23 cellular contexts compared by ENCODE assay signal in genomic region chr2:192005214-192005613, GRCh38.
"Had no signal": no experiment of that assay in that cellular context is flagged by ENCODE, and none has a peak within 500 bp of the region (broad histone marks: within the 10 kb centered on the region; RNA-seq: fewer than 3 reads in every experiment).

No MANE protein-coding gene starts in this region.

- H2AFZ ChIP-seq: parathyroid adenoma had no signal

- H3K9me3 ChIP-seq: adrenal gland, ascending aorta, gastrocnemius medialis, left ventricle myocardium inferior, thoracic aorta, upper lobe of left lung had no signal

- H3K27ac Mint-ChIP-seq: activated naive CD8-positive, alpha-beta T cell; activated T-helper 2 cell treated with anti-CD3 and anti-CD28 coated beads, Interferon-gamma antibody, Interleukin-2, Interleukin-4, amounts not matched to agents 10 μg/mL and 5 μg/mL and 100 μg/mL, durations not matched to agents 14 hours and 24 hours and 36 hours; natural killer cell treated with Interleukin-12 subunit alpha and Interleukin-12 subunit beta and Interleukin-15 and Interleukin-18, amount 100 ng/mL, for 72 hours had no signal

- H3K9ac ChIP-seq: parathyroid adenoma had no signal

- H3K36me3 Mint-ChIP-seq: activated naive CD8-positive, alpha-beta T cell; natural killer cell treated with Interleukin-12 subunit alpha and Interleukin-12 subunit beta and Interleukin-15 and Interleukin-18, amount 100 ng/mL, for 72 hours had no signal

- ATAC-seq: activated T-cell treated with anti-CD3 and anti-CD28 coated beads, Interleukin-2, amount 50 U/mL, for 4 hours; esophagus mucosa; gastrocnemius medialis; natural killer cell treated with Interleukin-12 subunit alpha and Interleukin-12 subunit beta and Interleukin-15 and Interleukin-18, amount 100 ng/mL, for 72 hours; right cardiac atrium; WTC11 had no signal

- DNase-seq: activated CD8-positive, alpha-beta memory T cell treated with anti-CD3 and anti-CD28 coated beads for 24 hours; activated CD8-positive, alpha-beta memory T cell treated with anti-CD3 and anti-CD28 coated beads, Interleukin-2, amount 50 U/mL, for 4 hours; activated naive CD4-positive, alpha-beta T cell; activated T-cell treated with anti-CD3 and anti-CD28 coated beads, Interleukin-2, amount 50 U/mL, for 4 hours; adrenal gland; central memory CD4-positive, alpha-beta T cell; effector memory CD4-positive, alpha-beta T cell; gastrocnemius medialis; hippocampal formation; kidney glomerular epithelial cell; left ventricle myocardium inferior; right cardiac atrium; stimulated activated CD4-positive, alpha-beta T cell treated with anti-CD3 and anti-CD28 coated beads, Interleukin-4, amount 100 ng/mL, for 24 hours; stimulated activated naive CD4-positive, alpha-beta T cell treated with Interleukin-2 at 50 U/mL for 16 hours; upper lobe of left lung had no signal

- H3K4me1 ChIP-seq: adrenal gland, ascending aorta, gastrocnemius medialis, parathyroid adenoma, upper lobe of left lung had no signal

- H3K27me3 ChIP-seq: adrenal gland, ascending aorta, gastrocnemius medialis, upper lobe of left lung had no signal

- H3K27ac ChIP-seq: adrenal gland, ascending aorta, gastrocnemius medialis, left ventricle myocardium inferior, parathyroid adenoma, thoracic aorta, upper lobe of left lung had no signal

- H3K4me3 Mint-ChIP-seq: activated naive CD8-positive, alpha-beta T cell; activated T-cell treated with anti-CD3 and anti-CD28 coated beads, Interleukin-2, amount 50 U/mL, for 4 hours; natural killer cell treated with Interleukin-12 subunit alpha and Interleukin-12 subunit beta and Interleukin-15 and Interleukin-18, amount 100 ng/mL, for 72 hours; WTC11 had no signal

- H3K36me3 ChIP-seq: adrenal gland, ascending aorta, gastrocnemius medialis, left ventricle myocardium inferior, thoracic aorta, upper lobe of left lung had no signal

- H3K79me2 ChIP-seq: parathyroid adenoma had no signal

- H3K4me3 ChIP-seq: adrenal gland, ascending aorta, gastrocnemius medialis, left ventricle myocardium inferior, thoracic aorta, upper lobe of left lung had no signal

- H3K27me3 Mint-ChIP-seq: natural killer cell treated with Interleukin-12 subunit alpha and Interleukin-12 subunit beta and Interleukin-15 and Interleukin-18, amount 100 ng/mL, for 72 hours had no signal

- H3K9me3 Mint-ChIP-seq: activated T-cell treated with anti-CD3 and anti-CD28 coated beads, Interleukin-2, amount 50 U/mL, for 4 hours; activated T-helper 2 cell treated with anti-CD3 and anti-CD28 coated beads, Interferon-gamma antibody, Interleukin-2, Interleukin-4, amounts not matched to agents 10 μg/mL and 5 μg/mL and 100 μg/mL, durations not matched to agents 14 hours and 24 hours and 36 hours; natural killer cell treated with Interleukin-12 subunit alpha and Interleukin-12 subunit beta and Interleukin-15 and Interleukin-18, amount 100 ng/mL, for 72 hours had no signal
